ENCODE assay signal across 19 cellular contexts in the genomic region with DNA sequence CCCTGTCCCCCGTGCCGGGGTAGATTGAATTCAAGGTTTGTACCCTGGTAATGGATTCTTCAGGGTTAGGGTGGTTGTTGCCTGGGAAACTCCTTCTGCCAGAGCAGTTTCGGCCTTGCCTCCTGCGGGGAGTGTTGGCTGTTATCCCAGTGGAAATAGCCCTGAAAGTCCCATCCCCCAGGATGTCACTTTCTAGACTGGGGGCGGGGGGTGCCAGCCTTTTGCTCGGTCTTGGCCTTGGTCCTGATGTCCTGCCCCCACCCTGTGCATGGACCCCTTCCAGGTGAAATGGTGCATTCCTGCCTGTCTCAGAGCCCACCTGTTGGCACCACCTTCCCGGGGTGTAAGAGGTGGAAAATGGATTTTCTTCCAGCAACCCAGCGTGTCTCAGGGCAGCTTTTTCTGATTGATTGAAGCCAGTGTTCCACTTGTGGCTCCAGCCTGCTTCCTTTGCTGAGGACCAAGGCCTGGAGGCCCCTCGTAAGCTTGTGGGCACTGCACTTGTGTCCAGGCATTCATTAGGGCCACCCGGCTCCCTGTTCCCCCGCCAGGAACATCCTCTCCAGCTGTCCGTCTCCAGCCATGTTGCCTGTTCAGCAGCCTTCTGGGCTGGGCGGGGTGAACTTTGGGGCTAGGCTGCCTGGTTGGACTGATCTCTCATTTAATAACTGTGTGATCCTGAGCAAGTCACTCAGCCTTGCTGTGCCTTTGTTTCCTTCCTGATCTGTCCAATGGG. TPM values are rescaled to one million over a fixed set of nuclear protein-coding genes. Genes with fewer than 3 reads are reported as not detected.
DNase-seq lines count a peak whose midpoint lies in the region; ATAC-seq, FAIRE-seq and TF ChIP-seq lines count a peak whose summit lies in the region.
"Had no signal": no experiment of that assay in that cellular context is flagged by ENCODE, and none has a peak within 500 bp of the region (broad histone marks: within the 10 kb centered on the region; RNA-seq: fewer than 3 reads in every experiment).

No MANE protein-coding gene starts in this region.

- no peak overlapping the region for H2BK120ac ChIP-seq in neuronal stem cell (ENCODE audit: low read depth, low read length)

- H3K14ac ChIP-seq in neuronal stem cell (ENCODE audit: low read length): no peak overlapping the region

- H3K23ac ChIP-seq in neuronal stem cell (ENCODE audit: low read depth, low read length, poor library complexity): peak overlapping the region; percentile 68

- FAIRE-seq in bronchial epithelial cell (lab: Jason Lieb, UNC) (peak; percentile 47), GM19239 (lab: Jason Lieb, UNC) (no peak)
- FAIRE-seq: GM12878 had no signal

- H3K9ac ChIP-seq in neuronal stem cell (ENCODE audit: low read depth, low read length, poor library complexity): no peak overlapping the region

- H2BK5ac ChIP-seq in neuronal stem cell (ENCODE audit: low read length): peak overlapping the region; percentile 62

- no peak overlapping the region for H2AK5ac ChIP-seq in neuronal stem cell (ENCODE audit: low read depth, low read length)

- WGBS in neuronal stem cell (ENCODE audit: extremely low coverage in 2 of 2, insufficient read length in 2 of 2, insufficient replicate concordance in 1 of 2), 2 donors: no CpG with 5 or more reads among the region's 13 CpGs

- in situ Hi-C loops in G401 (cut with HindIII; ENCODE audit: low sequenced_read_pairs): no loop called here

- H3K27me3 ChIP-seq in bronchial epithelial cell (ENCODE audit: control insufficient read depth, insufficient read depth, low read length) (no peaks in the 10 kb centered on the region), neuronal stem cell (ENCODE audit: control insufficient read depth in 3 of 3, insufficient read depth in 3 of 3, low read depth in 1 of 3, low read length in 3 of 3) (no peaks in the 10 kb centered on the region)

- no peak overlapping the region for H3K4me2 ChIP-seq in neuronal stem cell (ENCODE audit: insufficient read depth, low read length, poor library complexity, severe bottlenecking)

- no peak overlapping the region for H3K27ac ChIP-seq in neuronal stem cell (replicated peaks; ENCODE audit: low read length)
- H3K27ac ChIP-seq: epithelial cell of prostate, left ventricle myocardium inferior had no signal

- TF ChIP-seq CTCF in bronchial epithelial cell (IDR thresholded peaks at IDR 0.05; ENCODE audit: insufficient read depth, low read length, severe bottlenecking): no peak

- H3K4me3 ChIP-seq in bronchial epithelial cell (ENCODE audit: low read depth, low read length): no peak overlapping the region
- no peak overlapping the region for H3K4me3 ChIP-seq in neuronal stem cell (ENCODE audit: low read length in 2 of 2)
- H3K4me3 ChIP-seq: GM12878, left ventricle myocardium inferior had no signal

- no peak overlapping the region for H2BK15ac ChIP-seq in neuronal stem cell (ENCODE audit: low read length)

- no peak for ATAC-seq in HG02642 (IDR thresholded peaks at IDR 0.05; ENCODE audit: poor library complexity, unreplicated experiment)
- ATAC-seq: GM12878 had no signal

- H2BK12ac ChIP-seq in neuronal stem cell (ENCODE audit: low read length): no peak overlapping the region

- H3K9me3 ChIP-seq in neuronal stem cell (replicated peaks in 1 of 2; ENCODE audit: control insufficient read depth in 2 of 2, insufficient read depth in 1 of 2, low read depth in 1 of 2, low read length in 2 of 2): peaks cover 3 to 17% of the 10 kb centered on the region in 2 donors

- H3K4me1 ChIP-seq in neuronal stem cell (ENCODE audit: control insufficient read depth in 2 of 2, insufficient read depth in 1 of 2, low read depth in 1 of 2, low read length in 2 of 2): no peaks in the 10 kb centered on the region
- H3K4me1 ChIP-seq: left ventricle myocardium inferior had no signal

- no peak overlapping the region for H3K4ac ChIP-seq in neuronal stem cell (ENCODE audit: low read length)

- DNase-seq in G401 (ENCODE audit: low spot score) (peak; percentile 17), NCI-H2227 (lab: John Stamatoyannopoulos, UW; ENCODE audit: unreplicated experiment) (peak; percentile 45), bronchial epithelial cell (ENCODE audit: low read depth) (no peak), neuronal stem cell (ENCODE audit: low spot score) (no peak), HuH-7 (ENCODE audit: low spot score) (no peak), GM19239 (ENCODE audit: insufficient read length, low spot score) (no peak)
- DNase-seq: activated CD4-positive, alpha-beta memory T cell treated with anti-CD3 and anti-CD28 coated beads for 36 hours; activated gamma-delta T cell treated with Interleukin-2 at 50 U/mL for 16 hours; activated T-cell treated with anti-CD3 and anti-CD28 coated beads for 4 hours; CD4-positive, alpha-beta memory T cell; Karpas-422; left ventricle myocardium inferior; NCI-H2029 treated with DMSO at 0.1 percent for 48 hours; nephron progenitor cell; OCI-M1; SW 1271 had no signal

- H3K36me3 ChIP-seq in bronchial epithelial cell (ENCODE audit: control insufficient read depth, insufficient read depth, low read length): no peaks in the 10 kb centered on the region
- H3K36me3 ChIP-seq in neuronal stem cell (replicated peaks in 1 of 2; ENCODE audit: control insufficient read depth in 2 of 2, insufficient read depth in 2 of 2, low read length in 2 of 2): peaks cover 0 to 47% of the 10 kb centered on the region in 2 donors
- H3K36me3 ChIP-seq: left ventricle myocardium inferior had no signal

- no peak overlapping the region for H2AFZ ChIP-seq in neuronal stem cell (ENCODE audit: low read length)

- H4K8ac ChIP-seq in neuronal stem cell (ENCODE audit: low read depth, low read length): no peak overlapping the region

- no peaks in the 10 kb centered on the region for H3K79me1 ChIP-seq in neuronal stem cell (ENCODE audit: low read depth, low read length)

- no peak overlapping the region for H3K18ac ChIP-seq in neuronal stem cell (ENCODE audit: low read length)

- no peak overlapping the region for H4K91ac ChIP-seq in neuronal stem cell (ENCODE audit: low read depth, low read length, poor library complexity)

RNA-seq across cellular contexts. Expression of a gene that starts 25.6 kb away (rescaled TPM):
- 0.80 and 3.7 TPM in 2 replicates for total RNA-seq in G401 (2014; rRNA removed; shearing (Covaris generic))
- total RNA-seq in bronchial epithelial cell: under 0.01 TPM in 1 of 2 replicates, not detected in the other
- 5.6 TPM for polyA plus RNA-seq in neuronal stem cell (2013, experiment 1 of 2)
- polyA plus RNA-seq in neuronal stem cell (2013, experiment 2 of 2): 5.4 TPM
- polyA plus RNA-seq: GM12878 had no signal

Comparison
In these comparisons a context has a peak if more than half of its experiments do, and no peak if none do; other contexts are left out.
1. DNase-seq: peak in G401 (single experiment) and NCI-H2227 (single experiment); none in bronchial epithelial cell (single experiment), neuronal stem cell (single experiment), HuH-7 (single experiment) and GM19239 (single experiment).